ENCODE assay signal across 29 cellular contexts in the genomic region with DNA sequence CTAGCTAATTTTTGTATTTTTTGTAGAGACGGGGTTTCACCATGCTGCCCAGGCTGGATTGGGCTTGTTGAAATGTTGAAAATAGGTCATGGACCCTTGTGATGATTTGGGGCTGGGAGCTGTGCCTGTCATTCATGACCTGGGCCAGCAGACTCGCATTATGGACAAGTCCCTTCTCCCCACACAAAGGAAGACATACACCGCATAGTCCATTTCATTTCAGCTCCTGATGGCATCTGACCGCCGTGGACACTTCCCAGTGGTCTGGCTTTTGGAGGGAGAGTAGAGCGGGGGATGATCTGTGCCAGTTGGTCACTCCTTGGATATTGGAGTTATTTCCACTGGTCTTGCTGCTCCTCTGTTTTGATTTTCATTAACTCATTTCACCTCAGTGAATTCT. TPM values are rescaled to one million over a fixed set of nuclear protein-coding genes. Genes with fewer than 3 reads are reported as not detected.
DNase-seq lines count a peak whose midpoint lies in the region; ATAC-seq, FAIRE-seq and TF ChIP-seq lines count a peak whose summit lies in the region.
"Had no signal": no experiment of that assay in that cellular context is flagged by ENCODE, and none has a peak within 500 bp of the region (broad histone marks: within the 10 kb centered on the region; RNA-seq: fewer than 3 reads in every experiment).

No MANE protein-coding gene starts in this region.

- ATAC-seq in left cardiac atrium (no peak), left ventricle myocardium superior (no peak), HG02759 (IDR thresholded peaks at IDR 0.05; ENCODE audit: unreplicated experiment) (no peak)
- ATAC-seq: CD8-positive, alpha-beta T cell; GM12878; naive thymus-derived CD4-positive, alpha-beta T cell; psoas muscle; stimulated activated memory B cell treated with anti-CD40 and anti-IgM and Interleukin-4, amounts not matched to agents 10 μg/mL and 1 μg/mL and 100 μg/mL, for 72 hours; T-helper 17 cell had no signal

- no peaks in the 10 kb centered on the region for H3K9me3 Mint-ChIP-seq in nephron progenitor cell
- H3K9me3 Mint-ChIP-seq: activated CD4-positive, alpha-beta memory T cell treated with anti-CD3 and anti-CD28 coated beads, Interleukin-2, amount 10 ng/mL, durations not matched to agents 7 days and 5 days; activated naive CD4-positive, alpha-beta T cell treated with anti-CD3 and anti-CD28 coated beads for 36 hours; CD8-positive, alpha-beta T cell; naive thymus-derived CD4-positive, alpha-beta T cell; stimulated activated memory B cell treated with anti-CD40 and anti-IgM and Interleukin-4, amounts not matched to agents 10 μg/mL and 1 μg/mL and 100 μg/mL, for 72 hours had no signal

- peak overlapping the region; percentile 19 for H3K27ac Mint-ChIP-seq in nephron progenitor cell
- H3K27ac Mint-ChIP-seq: activated CD4-positive, alpha-beta memory T cell treated with anti-CD3 and anti-CD28 coated beads, Interleukin-2, amount 10 ng/mL, durations not matched to agents 7 days and 5 days; activated naive CD4-positive, alpha-beta T cell treated with anti-CD3 and anti-CD28 coated beads for 36 hours; CD8-positive, alpha-beta T cell; stimulated activated memory B cell treated with anti-CD40 and anti-IgM and Interleukin-4, amounts not matched to agents 10 μg/mL and 1 μg/mL and 100 μg/mL, for 72 hours had no signal

- no peak for TF ChIP-seq CTCF in nephron progenitor cell (IDR thresholded peaks at IDR 0.05)
- TF ChIP-seq CTCF in vagina (IDR thresholded peaks at IDR 0.05): no peak

- H3K27me3 ChIP-seq in vagina (no peaks in the 10 kb centered on the region), small intestine (ENCODE audit: control insufficient read depth in 2 of 2, insufficient read depth in 2 of 2, low read length in 2 of 2) (no peaks in the 10 kb centered on the region)

- H3K4me3 ChIP-seq in vagina (no peak overlapping the region), small intestine (ENCODE audit: low read depth in 1 of 2, low read length in 2 of 2) (no peak overlapping the region)
- H3K4me3 ChIP-seq: GM12878, psoas muscle had no signal

- H3K36me3 ChIP-seq in vagina (peaks cover 0 to 8% of the 10 kb centered on the region in 2 donors), small intestine (ENCODE audit: control insufficient read depth in 2 of 2, insufficient read depth in 2 of 2, low read length in 2 of 2) (peaks cover 0 to 3% of the 10 kb centered on the region in 2 donors)

- H3K4me3 Mint-ChIP-seq in nephron progenitor cell: no peak overlapping the region
- H3K4me3 Mint-ChIP-seq: activated CD4-positive, alpha-beta memory T cell treated with anti-CD3 and anti-CD28 coated beads, Interleukin-2, amount 10 ng/mL, durations not matched to agents 7 days and 5 days; activated naive CD4-positive, alpha-beta T cell treated with anti-CD3 and anti-CD28 coated beads for 36 hours; CD8-positive, alpha-beta T cell; naive thymus-derived CD4-positive, alpha-beta T cell; stimulated activated memory B cell treated with anti-CD40 and anti-IgM and Interleukin-4, amounts not matched to agents 10 μg/mL and 1 μg/mL and 100 μg/mL, for 72 hours; T-helper 17 cell had no signal

- H3K9me3 ChIP-seq in vagina (no peaks in the 10 kb centered on the region), small intestine (ENCODE audit: control insufficient read depth, low read depth) (no peaks in the 10 kb centered on the region)
- H3K9me3 ChIP-seq: psoas muscle had no signal

- H3K4me1 Mint-ChIP-seq in nephron progenitor cell: peaks cover 80% of the 10 kb centered on the region

- no peak for TF ChIP-seq POLR2A in vagina (IDR thresholded peaks at IDR 0.05)

- H3K4me1 ChIP-seq in vagina (peaks cover 100% of the 10 kb centered on the region), small intestine (ENCODE audit: control insufficient read depth in 2 of 2, insufficient read depth in 1 of 2, low read depth in 1 of 2, low read length in 1 of 2) (peaks cover 17 to 23% of the 10 kb centered on the region in 2 donors)

- DNase-seq in left cardiac atrium (peak; percentile 4), left ventricle myocardium superior (no peak), epithelial cell of prostate (ENCODE audit: low read depth, low spot score) (no peak), nephron progenitor cell (no peak), vagina (ENCODE audit: extremely low spot score in 2 of 2) (no peak), small intestine (no peak)
- DNase-seq in stimulated activated naive CD4-positive, alpha-beta T cell (lab: John Stamatoyannopoulos, UW): no peak
- DNase-seq: activated CD4-positive, alpha-beta memory T cell treated with anti-CD3 and anti-CD28 coated beads, Interleukin-2, amount 10 ng/mL, durations not matched to agents 7 days and 5 days; activated CD8-positive, alpha-beta memory T cell treated with anti-CD3 and anti-CD28 coated beads, Interleukin-2, amount 50 U/mL, for 4 hours; activated naive CD4-positive, alpha-beta T cell treated with anti-CD3 and anti-CD28 coated beads for 36 hours; CD8-positive, alpha-beta T cell; DMS153; H7; Karpas-422; naive thymus-derived CD4-positive, alpha-beta T cell; NCI-H1417; NCI-H2081; NCI-H526 treated with DMSO at 0.1 percent for 48 hours; NK-92 treated with Interleukin-12 subunit alpha and Interleukin-12 subunit beta, amount 100 ng/mL, for 24 hours; nucleus accumbens; psoas muscle; Right ventricle myocardium superior; stimulated activated CD4-positive, alpha-beta T cell treated with anti-CD3 and anti-CD28 coated beads, Interleukin-15, amount 100 ng/mL, for 24 hours; T-helper 17 cell had no signal

- 96 to 97% (median 96%) methylated on average over 6 of the region's 6 CpGs for WGBS in small intestine, 3 donors

- intact Hi-C loops in left cardiac atrium (cut with DNase I) (no loop called here), left ventricle myocardium superior (cut with micrococcal nuclease) (no loop called here), vagina (cut with DNase I) (no loop called here)

- no peaks in the 10 kb centered on the region for H3K27me3 Mint-ChIP-seq in nephron progenitor cell (ENCODE audit: low read depth, poor library complexity)
- H3K27me3 Mint-ChIP-seq: activated CD4-positive, alpha-beta memory T cell treated with anti-CD3 and anti-CD28 coated beads, Interleukin-2, amount 10 ng/mL, durations not matched to agents 7 days and 5 days; naive thymus-derived CD4-positive, alpha-beta T cell; stimulated activated memory B cell treated with anti-CD40 and anti-IgM and Interleukin-4, amounts not matched to agents 10 μg/mL and 1 μg/mL and 100 μg/mL, for 72 hours; T-helper 17 cell had no signal

- FAIRE-seq in small intestine (lab: Jason Lieb, UNC): no peak
- FAIRE-seq: frontal cortex, GM12878, TTC549 had no signal

- H3K36me3 Mint-ChIP-seq in nephron progenitor cell (ENCODE audit: low read depth): peaks cover 29% of the 10 kb centered on the region

- H3K27ac ChIP-seq in epithelial cell of prostate (peak overlapping the region; percentile 16), vagina (peak overlapping the region; percentile 14), small intestine (ENCODE audit: low read depth in 1 of 2, low read length in 1 of 2) (peak overlapping the region in 1 of 2 donors; percentile 21)

RNA-seq across cellular contexts. Expression of gene MPRIP, which starts 34.8 kb away (rescaled TPM):
- 100 to 1,000 TPM; 247 to 329 TPM for total RNA-seq in left cardiac atrium
- 335 TPM for total RNA-seq in left ventricle myocardium superior
- total RNA-seq in vagina: 202 TPM
- polyA plus RNA-seq in small intestine: 100 to 1,000 TPM in 2 of 3 donors, 10 to 100 TPM in 1; 98.9 to 233 (median 219) TPM
